Comparison of ENCODE assay signal across 9 cellular contexts in genomic region chr2:16625759-16626158, GRCh38. TPM values are rescaled to one million over a fixed set of nuclear protein-coding genes. Genes with fewer than 3 reads are reported as not detected.
DNase-seq lines count a peak whose midpoint lies in the region; ATAC-seq, FAIRE-seq and TF ChIP-seq lines count a peak whose summit lies in the region.
"Had no signal": no experiment of that assay in that cellular context is flagged by ENCODE, and none has a peak within 500 bp of the region (broad histone marks: within the 10 kb centered on the region; RNA-seq: fewer than 3 reads in every experiment).

No MANE protein-coding gene starts in this region.

- 93% methylated on average over 2 of the region's 2 CpGs for WGBS in HUES64

- H3K27ac ChIP-seq in HUES64 (ENCODE audit: low read depth, low read length): 0 out of 2 replicates have a peak overlapping the region, but pooled peaks have one; percentile 32
- H3K27ac ChIP-seq in muscle layer of duodenum (ENCODE audit: low read length): peak overlapping the region; percentile 74

- H3K27me3 ChIP-seq in HUES64 (ENCODE audit: insufficient read depth, low read length) (no peaks in the 10 kb centered on the region), muscle layer of duodenum (ENCODE audit: low read depth, low read length) (no peaks in the 10 kb centered on the region)

- H3K4me3 ChIP-seq in HUES64 (ENCODE audit: low read length) (no peak overlapping the region), muscle layer of duodenum (ENCODE audit: low read depth in 1 of 2, low read length in 2 of 2) (no peak overlapping the region)

- no peak for TF ChIP-seq POLR2A in GM12891 (IDR thresholded peaks at IDR 0.05; ENCODE audit: low read depth, low read length)

- no peaks in the 10 kb centered on the region for H3K9me3 ChIP-seq in HUES64 (ENCODE audit: insufficient read depth, low read depth, low read length)
- no peaks in the 10 kb centered on the region for H3K9me3 ChIP-seq in muscle layer of duodenum (ENCODE audit: control insufficient read depth in 1 of 2, low read length in 2 of 2)

- ATAC-seq in GM21723 (IDR thresholded peaks at IDR 0.05; ENCODE audit: unreplicated experiment) (peak; percentile 80), left colon (no peak)

- H3K36me3 ChIP-seq in HUES64 (ENCODE audit: insufficient read depth, low read length) (no peaks in the 10 kb centered on the region), muscle layer of duodenum (ENCODE audit: control insufficient read depth in 1 of 2, insufficient read depth in 2 of 2, low read length in 2 of 2) (peaks cover 8 to 23% of the 10 kb centered on the region in 2 donors)

- H3K9ac ChIP-seq in HUES64 (ENCODE audit: low read depth, low read length): no peak overlapping the region

- DNase-seq in GM12891 (ENCODE audit: insufficient read length, low spot score) (no peak), left colon (no peak), T-helper 9 cell (no peak), NCI-H2196 (lab: John Stamatoyannopoulos, UW; ENCODE audit: unreplicated experiment) (no peak), NCI-H2171 (lab: John Stamatoyannopoulos, UW) (no peak)
- DNase-seq: NCI-H1092 had no signal

- intact Hi-C loops in left colon (cut with DNase I, micrococcal nuclease): no loop called here

- H3K4me1 ChIP-seq in HUES64 (ENCODE audit: insufficient read depth, low read length): peaks cover 29% of the 10 kb centered on the region
- H3K4me1 ChIP-seq in muscle layer of duodenum (ENCODE audit: control insufficient read depth in 1 of 2, insufficient read depth in 2 of 2, low read length in 2 of 2): peaks cover 18 to 22% of the 10 kb centered on the region in 2 donors

- FAIRE-seq in GM12891 (lab: Jason Lieb, UNC): peak; percentile 51

TF ChIP-seq in GM12891, 5 proteins besides CTCF, POLR2A, EP300 and RAD21:
- TF ChIP-seq PAX5 (IDR thresholded peaks at IDR 0.05; ENCODE audit: insufficient read depth, low read length, severe bottlenecking) (peak; percentile 88), SPI1 (IDR thresholded peaks at IDR 0.05; ENCODE audit: low read depth, low read length) (no peak)

RNA-seq across cellular contexts. Expression of gene CYRIA, which starts 39.9 kb away (rescaled TPM):
- 0.15 TPM for polyA plus RNA-seq in GM12891 (2012; ENCODE audit: low read depth, missing spikeins)
- 3.6 TPM for polyA plus RNA-seq in HUES64 (2013, experiment 1 of 2)
- 5.4 TPM for polyA plus RNA-seq in HUES64 (2013, experiment 2 of 2)
- total RNA-seq in left colon: 1 to 10 TPM; 2.4 to 6.4 TPM
